12 cellular contexts compared by ENCODE assay signal in genomic region chr3:144032531-144033234, GRCh38.
DNase-seq lines count a peak whose midpoint lies in the region; ATAC-seq, FAIRE-seq and TF ChIP-seq lines count a peak whose summit lies in the region.
"Had no signal": no experiment of that assay in that cellular context is flagged by ENCODE, and none has a peak within 500 bp of the region (broad histone marks: within the 10 kb centered on the region; RNA-seq: fewer than 3 reads in every experiment).

No MANE protein-coding gene starts in this region.

- intact Hi-C loops in thyroid gland (cut with DNase I): no loop called here

- no peaks in the 10 kb centered on the region for H3K9me3 ChIP-seq in thyroid gland
- H3K9me3 ChIP-seq: upper lobe of left lung had no signal

- TF ChIP-seq POLR2A in GM12891 (IDR thresholded peaks at IDR 0.05; ENCODE audit: low read depth, low read length): no peak
- no peak for TF ChIP-seq POLR2A in thyroid gland (IDR thresholded peaks at IDR 0.05)

- H3K9me3 Mint-ChIP-seq in central memory CD8-positive, alpha-beta T cell: no peaks in the 10 kb centered on the region

- peaks cover 4 to 6% of the 10 kb centered on the region in 2 donors for H3K4me1 ChIP-seq in thyroid gland
- H3K4me1 ChIP-seq: upper lobe of left lung had no signal

- H3K36me3 Mint-ChIP-seq in central memory CD8-positive, alpha-beta T cell (ENCODE audit: insufficient read depth): no peaks in the 10 kb centered on the region

- no peak overlapping the region for H3K4me3 ChIP-seq in thyroid gland (replicated peaks in 1 of 3)
- H3K4me3 ChIP-seq: upper lobe of left lung had no signal

- WGBS in thyroid gland, 2 donors: 85 to 88% methylated on average over 5 of the region's 5 CpGs

- no peak for DNase-seq in GM12891 (ENCODE audit: insufficient read length, low spot score)
- DNase-seq in central memory CD8-positive, alpha-beta T cell (ENCODE audit: low spot score in 2 of 2): no peak
- DNase-seq in cerebellar cortex (ENCODE audit: low spot score): no peak
- DNase-seq in amygdala (lab: John Stamatoyannopoulos, UW): no peak
- no peak for DNase-seq in thyroid gland
- DNase-seq in CD1c-positive myeloid dendritic cell (ENCODE audit: extremely low spot score): no peak
- DNase-seq: activated effector memory CD4-positive, alpha-beta T cell treated with Interleukin-2 at 50 U/mL for 16 hours; NCI-H1694; upper lobe of left lung had no signal

- H3K27me3 Mint-ChIP-seq in central memory CD8-positive, alpha-beta T cell: no peaks in the 10 kb centered on the region

- ATAC-seq in GM19438 (IDR thresholded peaks at IDR 0.05; ENCODE audit: low read depth, unreplicated experiment) (peak; percentile 56), HG03025 (IDR thresholded peaks at IDR 0.05; ENCODE audit: low FRiP score, unreplicated experiment) (peak; percentile 63)
- ATAC-seq in central memory CD8-positive, alpha-beta T cell (replicated peaks; ENCODE audit: extremely low read depth, poor library complexity, severe bottlenecking): no peak

- H3K27ac Mint-ChIP-seq in central memory CD8-positive, alpha-beta T cell (ENCODE audit: low read depth): no peak overlapping the region

- no peak for TF ChIP-seq CTCF in thyroid gland (IDR thresholded peaks at IDR 0.05)

- no peak overlapping the region for H3K27ac ChIP-seq in thyroid gland
- H3K27ac ChIP-seq: upper lobe of left lung had no signal

- no peaks in the 10 kb centered on the region for H3K36me3 ChIP-seq in thyroid gland
- H3K36me3 ChIP-seq: upper lobe of left lung had no signal

- no peaks in the 10 kb centered on the region for H3K27me3 ChIP-seq in thyroid gland
- H3K27me3 ChIP-seq: upper lobe of left lung had no signal

- FAIRE-seq in GM12891 (lab: Jason Lieb, UNC): peak; percentile 82
- FAIRE-seq: H54 had no signal

- peaks cover 5% of the 10 kb centered on the region for H3K4me1 Mint-ChIP-seq in central memory CD8-positive, alpha-beta T cell

- peak overlapping the region; percentile 23 for H3K4me3 Mint-ChIP-seq in central memory CD8-positive, alpha-beta T cell

TF ChIP-seq in GM12891, 5 proteins besides CTCF, POLR2A, EP300 and RAD21:
- TF ChIP-seq SPI1 (IDR thresholded peaks at IDR 0.05; ENCODE audit: low read depth, low read length) (no peak), TAF1 (IDR thresholded peaks at IDR 0.05; ENCODE audit: low read depth, low read length) (no peak), PAX5 (IDR thresholded peaks at IDR 0.05; ENCODE audit: insufficient read depth, low read length, severe bottlenecking) (no peak)
